In the genomic region with DNA sequence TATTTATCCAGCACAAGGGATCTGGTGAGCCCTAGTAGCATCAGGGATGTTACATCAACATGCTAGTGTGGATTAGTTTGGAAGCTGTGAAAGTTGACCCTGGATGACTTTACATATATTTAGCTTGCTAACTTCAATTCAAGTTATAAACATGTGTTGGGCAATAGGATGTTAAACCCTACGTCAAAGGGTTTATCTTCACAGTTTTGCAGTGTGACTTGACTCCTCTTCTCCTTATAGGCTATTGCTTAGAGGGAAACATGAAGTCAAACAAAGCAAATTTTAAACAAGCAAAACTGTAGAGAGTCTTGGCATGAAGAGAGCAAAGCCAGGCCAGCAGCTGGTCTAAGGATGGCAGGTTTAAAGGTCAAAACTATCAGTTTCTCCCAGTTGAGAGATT, we compare ENCODE assay signal across 25 cellular contexts.
"Had no signal": no experiment of that assay in that cellular context is flagged by ENCODE, and none has a peak within 500 bp of the region (broad histone marks: within the 10 kb centered on the region; RNA-seq: fewer than 3 reads in every experiment).

No MANE protein-coding gene starts in this region.

- H3K27me3 ChIP-seq: ascending aorta, esophagus muscularis mucosa, neural progenitor cell, suprapubic skin, transverse colon, vagina had no signal

- H3K4me3 Mint-ChIP-seq: activated CD8-positive, alpha-beta T cell treated with anti-CD3 and anti-CD28 coated beads for 36 hours; activated naive CD8-positive, alpha-beta T cell treated with anti-CD3 and anti-CD28 coated beads, Interleukin-2, amount 50 U/mL, for 24 hours; activated T-cell treated with anti-CD3 and anti-CD28 coated beads, Interleukin-2, amount 50 U/mL, for 24 hours; neural progenitor cell; stimulated activated naive CD8-positive, alpha-beta T cell treated with anti-CD3 and anti-CD28 coated beads, Interleukin-15, amount 100 ng/mL, for 72 hours; T-cell had no signal

- DNase-seq: activated CD4-positive, alpha-beta T cell treated with anti-CD3 and anti-CD28 coated beads for 48 hours; activated CD4-positive, CD25-positive, alpha-beta regulatory T cell; activated CD8-positive, alpha-beta T cell treated with anti-CD3 and anti-CD28 coated beads for 36 hours; activated naive CD4-positive, alpha-beta T cell treated with Interleukin-2 at 50 U/mL for 16 hours; activated naive CD8-positive, alpha-beta T cell treated with anti-CD3 and anti-CD28 coated beads, Interleukin-2, amount 50 U/mL, for 24 hours; activated T-cell treated with anti-CD3 and anti-CD28 coated beads, Interleukin-2, amount 50 U/mL, for 24 hours; effector memory CD4-positive, alpha-beta T cell; foreskin melanocyte; head of caudate nucleus; kidney glomerular epithelial cell; left ventricle myocardium superior; right cardiac atrium; small intestine; stimulated activated CD4-positive, alpha-beta T cell treated with anti-CD3 and anti-CD28 coated beads, Interleukin-15, amount 100 ng/mL, for 24 hours; stimulated activated CD4-positive, alpha-beta T cell treated with anti-CD3 and anti-CD28 coated beads, Interleukin-2, amount 100 ng/mL, for 48 hours; stimulated activated naive CD8-positive, alpha-beta T cell treated with anti-CD3 and anti-CD28 coated beads, Interleukin-15, amount 100 ng/mL, for 72 hours; T-cell; transverse colon had no signal

- H3K27ac Mint-ChIP-seq: activated CD8-positive, alpha-beta T cell treated with anti-CD3 and anti-CD28 coated beads for 36 hours; activated naive CD8-positive, alpha-beta T cell treated with anti-CD3 and anti-CD28 coated beads, Interleukin-2, amount 50 U/mL, for 24 hours; activated T-cell treated with anti-CD3 and anti-CD28 coated beads, Interleukin-2, amount 50 U/mL, for 24 hours; activated T-helper 2 cell treated with anti-CD3 and anti-CD28 coated beads, Interferon-gamma antibody, Interleukin-2, Interleukin-4, amounts not matched to agents 10 μg/mL and 5 μg/mL and 100 μg/mL, durations not matched to agents 14 hours and 24 hours and 36 hours; neural progenitor cell; stimulated activated naive CD8-positive, alpha-beta T cell treated with anti-CD3 and anti-CD28 coated beads, Interleukin-15, amount 100 ng/mL, for 72 hours; T-cell had no signal

- ATAC-seq: activated CD8-positive, alpha-beta T cell treated with anti-CD3 and anti-CD28 coated beads for 36 hours; activated naive CD8-positive, alpha-beta T cell treated with anti-CD3 and anti-CD28 coated beads, Interleukin-2, amount 50 U/mL, for 24 hours; left ventricle myocardium superior; right cardiac atrium; stimulated activated naive CD8-positive, alpha-beta T cell treated with anti-CD3 and anti-CD28 coated beads, Interleukin-15, amount 100 ng/mL, for 72 hours; T-cell had no signal

- H3K9me3 ChIP-seq: ascending aorta, esophagus muscularis mucosa, prostate gland, suprapubic skin, transverse colon, vagina had no signal

- H3K36me3 Mint-ChIP-seq: neural progenitor cell had no signal

- H3K9me3 Mint-ChIP-seq: activated CD8-positive, alpha-beta T cell treated with anti-CD3 and anti-CD28 coated beads for 36 hours; activated naive CD8-positive, alpha-beta T cell treated with anti-CD3 and anti-CD28 coated beads, Interleukin-2, amount 50 U/mL, for 24 hours; activated T-cell treated with anti-CD3 and anti-CD28 coated beads, Interleukin-2, amount 50 U/mL, for 24 hours; activated T-helper 2 cell treated with anti-CD3 and anti-CD28 coated beads, Interferon-gamma antibody, Interleukin-2, Interleukin-4, amounts not matched to agents 10 μg/mL and 5 μg/mL and 100 μg/mL, durations not matched to agents 14 hours and 24 hours and 36 hours; neural progenitor cell; stimulated activated naive CD8-positive, alpha-beta T cell treated with anti-CD3 and anti-CD28 coated beads, Interleukin-15, amount 100 ng/mL, for 72 hours; T-cell had no signal

- H3K4me1 ChIP-seq: ascending aorta, neural progenitor cell, prostate gland, suprapubic skin, transverse colon, vagina had no signal

- H3K36me3 ChIP-seq: ascending aorta, esophagus muscularis mucosa, neural progenitor cell, prostate gland, suprapubic skin, transverse colon, vagina had no signal

- H3K4me3 ChIP-seq: ascending aorta, esophagus muscularis mucosa, neural progenitor cell, prostate gland, suprapubic skin, transverse colon, vagina had no signal

- H3K27ac ChIP-seq: ascending aorta, esophagus muscularis mucosa, neural progenitor cell, prostate gland, suprapubic skin, transverse colon, vagina had no signal

- H3K27me3 Mint-ChIP-seq: activated CD8-positive, alpha-beta T cell treated with anti-CD3 and anti-CD28 coated beads for 36 hours; activated naive CD8-positive, alpha-beta T cell treated with anti-CD3 and anti-CD28 coated beads, Interleukin-2, amount 50 U/mL, for 24 hours; activated T-cell treated with anti-CD3 and anti-CD28 coated beads, Interleukin-2, amount 50 U/mL, for 24 hours; stimulated activated naive CD8-positive, alpha-beta T cell treated with anti-CD3 and anti-CD28 coated beads, Interleukin-15, amount 100 ng/mL, for 72 hours; T-cell had no signal
